ENCODE assay signal across 23 cellular contexts in genomic region chr13:111909971-111910671, GRCh38.
A peak's percentile ranks its signal among the peaks of the same experiment; 100 is the strongest.
DNase-seq lines count a peak whose midpoint lies in the region; ATAC-seq and TF ChIP-seq lines count a peak whose summit lies in the region.
"Had no signal": no experiment of that assay in that cellular context is flagged by ENCODE, and none has a peak within 500 bp of the region (broad histone marks: within the 10 kb centered on the region; RNA-seq: fewer than 3 reads in every experiment).

No MANE protein-coding gene starts in this region.

- intact Hi-C loops in esophagus squamous epithelium (cut with DNase I) = no loop called here

- H3K27me3 Mint-ChIP-seq in endodermal cell (ENCODE audit: insufficient read depth) = peaks cover 21% of the 10 kb centered on the region
- peaks cover 24% of the 10 kb centered on the region for H3K27me3 Mint-ChIP-seq in type B pancreatic cell
- H3K27me3 Mint-ChIP-seq: B cell had no signal

- peak; percentile 45 for DNase-seq in activated CD8-positive, alpha-beta memory T cell treated with anti-CD3 and anti-CD28 coated beads for 24 hours
- DNase-seq in activated CD8-positive, alpha-beta memory T cell treated with anti-CD3 and anti-CD28 coated beads, Interleukin-2, amount 50 U/mL, for 48 hours = no peak
- DNase-seq in endodermal cell (peak; percentile 13), mucosa of gallbladder (ENCODE audit: low spot score) (peak; percentile 9), type B pancreatic cell (ENCODE audit: extremely low spot score, unreplicated experiment) (peak; percentile 63), NCI-H774 (lab: John Stamatoyannopoulos, UW) (no peak), esophagus squamous epithelium (lab: John Stamatoyannopoulos, UW) (no peak)
- DNase-seq: DMS 273 treated with DMSO at 0.1 percent for 48 hours; DND-41; Kasumi-1; MG63; NCI-H1048; NCI-H1436 treated with DMSO at 0.1 percent for 48 hours; NCI-H2029 treated with DMSO at 0.1 percent for 48 hours; NCI-H2171; NCI-H526 treated with DMSO at 0.1 percent for 48 hours; NK-92 treated with Interleukin-12 subunit alpha and Interleukin-12 subunit beta, amount 100 ng/mL, for 24 hours; SHP77 treated with DMSO at 0.1 percent for 48 hours had no signal

- H3K4me3 ChIP-seq in endodermal cell (ENCODE audit: low read length) (no peak overlapping the region), esophagus squamous epithelium (no peak overlapping the region)
- H3K4me3 ChIP-seq: GM23338, MG63 had no signal

- H3K36me3 ChIP-seq in endodermal cell (ENCODE audit: control insufficient read depth, insufficient read depth, low read length) = no peaks in the 10 kb centered on the region
- H3K36me3 ChIP-seq in esophagus squamous epithelium = no peaks in the 10 kb centered on the region
- H3K36me3 ChIP-seq: MG63 had no signal

- H3K36me3 Mint-ChIP-seq in endodermal cell (ENCODE audit: low read depth) (no peaks in the 10 kb centered on the region), type B pancreatic cell (no peaks in the 10 kb centered on the region)

- no peak overlapping the region for H3K27ac ChIP-seq in endodermal cell (ENCODE audit: low read depth, low read length)
- H3K27ac ChIP-seq in esophagus squamous epithelium = no peak overlapping the region
- H3K27ac ChIP-seq: 22Rv1 had no signal

- H3K4me1 ChIP-seq in endodermal cell (ENCODE audit: control insufficient read depth, insufficient read depth, low read length) (no peaks in the 10 kb centered on the region), esophagus squamous epithelium (no peaks in the 10 kb centered on the region)

- H3K4me1 Mint-ChIP-seq in endodermal cell (peaks cover 5% of the 10 kb centered on the region), type B pancreatic cell (ENCODE audit: unreplicated experiment) (peaks cover 6% of the 10 kb centered on the region)
- H3K4me1 Mint-ChIP-seq: B cell had no signal

- TF ChIP-seq POLR2A in esophagus squamous epithelium (IDR thresholded peaks at IDR 0.05) = no peak

- no peak for ATAC-seq in HG02759 (IDR thresholded peaks at IDR 0.05; ENCODE audit: unreplicated experiment)
- ATAC-seq: GM23338, HCT116 had no signal

- H3K9me3 Mint-ChIP-seq in endodermal cell (no peaks in the 10 kb centered on the region), type B pancreatic cell (no peaks in the 10 kb centered on the region)
- H3K9me3 Mint-ChIP-seq: GM23338 had no signal

- WGBS in endodermal cell (ENCODE audit: insufficient coverage in 1 of 2, insufficient read length in 1 of 2), 2 experiments = 92 to 98% methylated on average over 11 to 16 of the region's 16 CpGs
- 83 to 92% methylated on average over 5 to 8 of the region's 16 CpGs for WGBS in esophagus squamous epithelium, 2 donors

- H3K9me3 ChIP-seq in endodermal cell (ENCODE audit: control insufficient read depth, low read length) (no peaks in the 10 kb centered on the region), esophagus squamous epithelium (no peaks in the 10 kb centered on the region)
- H3K9me3 ChIP-seq: MG63 had no signal

- H3K27me3 ChIP-seq in endodermal cell (ENCODE audit: control insufficient read depth, insufficient read depth, low read length, poor library complexity, severe bottlenecking) (no peaks in the 10 kb centered on the region), esophagus squamous epithelium (peaks cover 0 to 3% (median 0%) of the 10 kb centered on the region in 4 donors)
- H3K27me3 ChIP-seq: MG63 had no signal

- H3K4me3 Mint-ChIP-seq in endodermal cell = no peak overlapping the region
- H3K4me3 Mint-ChIP-seq in type B pancreatic cell = no peak overlapping the region
- H3K4me3 Mint-ChIP-seq: B cell, GM23338 had no signal

- no peak overlapping the region for H3K27ac Mint-ChIP-seq in endodermal cell
- H3K27ac Mint-ChIP-seq in type B pancreatic cell = no peak overlapping the region
- H3K27ac Mint-ChIP-seq: B cell, GM23338 had no signal

- TF ChIP-seq CTCF in endodermal cell (conservative IDR thresholded peaks at IDR 0.05) (no peak), type B pancreatic cell (conservative IDR thresholded peaks at IDR 0.05) (no peak), esophagus squamous epithelium (IDR thresholded peaks at IDR 0.05) (no peak)

- H3K9ac ChIP-seq in endodermal cell (ENCODE audit: extremely low read depth, low read length, poor library complexity, severe bottlenecking) = no peak overlapping the region

Comparison
In these comparisons a context has a peak if more than half of its experiments do, and no peak if none do; other contexts are left out.
1. DNase-seq: peak in activated CD8-positive, alpha-beta memory T cell treated with anti-CD3 and anti-CD28 coated beads for 24 hours (single experiment), endodermal cell (single experiment), mucosa of gallbladder (single experiment) and type B pancreatic cell (single experiment); none in activated CD8-positive, alpha-beta memory T cell treated with anti-CD3 and anti-CD28 coated beads, Interleukin-2, amount 50 U/mL, for 48 hours (single experiment), NCI-H774 (single experiment) and esophagus squamous epithelium (single experiment).